ENCODE assay signal across 1 cellular context in genomic region chr1:44267438-44267837, GRCh38.
A peak's percentile ranks its signal among the peaks of the same experiment; 100 is the strongest.
TF ChIP-seq lines count a peak whose summit lies in the region.

No MANE protein-coding gene starts in this region.

TF ChIP-seq in HEK293, 187 proteins besides CTCF, POLR2A, EP300 and RAD21 (continued from another document and continues in another):
- no peak for TF ChIP-seq ZNF830 (tag by site-specific recombination; IDR thresholded peaks at IDR 0.05; ENCODE audit: low read depth)
- no peak for TF ChIP-seq SALL2 (tag by site-specific recombination; IDR thresholded peaks at IDR 0.05; ENCODE audit: borderline replicate concordance)
- no peak for TF ChIP-seq ZNF530 (tag by site-specific recombination; IDR thresholded peaks at IDR 0.05; ENCODE audit: low read depth)
- TF ChIP-seq KLF8 (tag by site-specific recombination; IDR thresholded peaks at IDR 0.05), result no peak
- TF ChIP-seq ZSCAN23 (tag by site-specific recombination; IDR thresholded peaks at IDR 0.05), result no peak
- TF ChIP-seq ZNF548 (tag by site-specific recombination; IDR thresholded peaks at IDR 0.05), result no peak
- TF ChIP-seq ZNF768 (tag by site-specific recombination; IDR thresholded peaks at IDR 0.05), result no peak
- no peak for TF ChIP-seq MEIS1 (CRISPR knock-in tag; IDR thresholded peaks at IDR 0.05; ENCODE audit: borderline replicate concordance)
- TF ChIP-seq ZNF274 (IDR thresholded peaks at IDR 0.05; ENCODE audit: low read length), result no peak
- TF ChIP-seq ZNF274 (tag by site-specific recombination; IDR thresholded peaks at IDR 0.05; ENCODE audit: borderline replicate concordance), result no peak
- no peak for TF ChIP-seq ZNF571 (tag by site-specific recombination; IDR thresholded peaks at IDR 0.05)
- no peak for TF ChIP-seq ZNF837 (tag by site-specific recombination; IDR thresholded peaks at IDR 0.05)
- no peak for TF ChIP-seq ZNF302 (tag by site-specific recombination; IDR thresholded peaks at IDR 0.05; ENCODE audit: low read depth)
- no peak for TF ChIP-seq ZNF266 (tag by site-specific recombination; IDR thresholded peaks at IDR 0.05; ENCODE audit: low read depth)
- TF ChIP-seq ZBTB44 (tag by site-specific recombination; IDR thresholded peaks at IDR 0.05), result peak; percentile 99
- TF ChIP-seq ZBTB26 (tag by site-specific recombination; optimal IDR thresholded peaks at IDR 0.05), result no peak
- peak; percentile 63; the same call in 1 of the 2 replicates for TF ChIP-seq MZF1 (tag by site-specific recombination; IDR thresholded peaks at IDR 0.05; ENCODE audit: borderline replicate concordance)
- TF ChIP-seq YY2 (tag by site-specific recombination; IDR thresholded peaks at IDR 0.05), result no peak
- peak; percentile 81 for TF ChIP-seq EGR2 (tag by site-specific recombination; IDR thresholded peaks at IDR 0.05; ENCODE audit: low read depth)
- no peak for TF ChIP-seq ZNF488 (tag by site-specific recombination; IDR thresholded peaks at IDR 0.05)
- no peak; the same call in 1 of the 2 replicates for TF ChIP-seq ZNF449 (tag by site-specific recombination; IDR thresholded peaks at IDR 0.05)
- TF ChIP-seq ZNF629 (tag by site-specific recombination; IDR thresholded peaks at IDR 0.05), result no peak
- peak; percentile 39; the same call in 1 of the 2 replicates for TF ChIP-seq KLF16 (tag by site-specific recombination; IDR thresholded peaks at IDR 0.05)
- peak; percentile 73 for TF ChIP-seq ZBTB20 (tag by site-specific recombination; IDR thresholded peaks at IDR 0.05)
- no peak for TF ChIP-seq ZNF280D (tag by site-specific recombination; IDR thresholded peaks at IDR 0.05)
- peak; percentile 74; the same call in 1 of the 2 replicates for TF ChIP-seq ZNF121 (tag by site-specific recombination; IDR thresholded peaks at IDR 0.05)
- TF ChIP-seq HOXA7 (CRISPR knock-in tag; IDR thresholded peaks at IDR 0.05; ENCODE audit: borderline replicate concordance), result no peak
- no peak for TF ChIP-seq ZNF354C (tag by site-specific recombination; IDR thresholded peaks at IDR 0.05; ENCODE audit: borderline replicate concordance, low read depth)
- TF ChIP-seq ZNF18 (tag by site-specific recombination; IDR thresholded peaks at IDR 0.05), result peak; percentile 95
- TF ChIP-seq ZNF10 (tag by site-specific recombination; IDR thresholded peaks at IDR 0.05), result no peak
- TF ChIP-seq ZNF621 (tag by site-specific recombination; IDR thresholded peaks at IDR 0.05), result no peak
- no peak for TF ChIP-seq REPIN1 (tag by site-specific recombination; IDR thresholded peaks at IDR 0.05; ENCODE audit: low read depth)
- TF ChIP-seq ZFP41 (tag by site-specific recombination; IDR thresholded peaks at IDR 0.05; ENCODE audit: borderline replicate concordance), result no peak
- no peak for TF ChIP-seq ZNF692 (tag by site-specific recombination; IDR thresholded peaks at IDR 0.05)
- TF ChIP-seq ZNF623 (tag by site-specific recombination; IDR thresholded peaks at IDR 0.05), result no peak
- no peak for TF ChIP-seq ZNF202 (tag by site-specific recombination; IDR thresholded peaks at IDR 0.05; ENCODE audit: borderline replicate concordance)
- TF ChIP-seq ZNF211 (tag by site-specific recombination; IDR thresholded peaks at IDR 0.05; ENCODE audit: low read depth), result no peak
- TF ChIP-seq KLF17 (tag by site-specific recombination; IDR thresholded peaks at IDR 0.05), result peak; percentile 98
- no peak for TF ChIP-seq ZNF24 (tag by site-specific recombination; IDR thresholded peaks at IDR 0.05)
- TF ChIP-seq ZNF2 (tag by site-specific recombination; IDR thresholded peaks at IDR 0.05), result no peak
- TF ChIP-seq ZNF311 (tag by site-specific recombination; IDR thresholded peaks at IDR 0.05; ENCODE audit: borderline replicate concordance), result no peak
- TF ChIP-seq ZNF174 (tag by site-specific recombination; IDR thresholded peaks at IDR 0.05), result no peak
- no peak for TF ChIP-seq ZNF148 (tag by site-specific recombination; IDR thresholded peaks at IDR 0.05; ENCODE audit: borderline replicate concordance)
- TF ChIP-seq ZNF555 (tag by site-specific recombination; conservative IDR thresholded peaks at IDR 0.05), result no peak
- no peak for TF ChIP-seq ZNF391 (tag by site-specific recombination; IDR thresholded peaks at IDR 0.05; ENCODE audit: borderline replicate concordance, low read depth)
- no peak for TF ChIP-seq ZNF704 (tag by site-specific recombination; IDR thresholded peaks at IDR 0.05)
- no peak for TF ChIP-seq MYNN (tag by site-specific recombination; IDR thresholded peaks at IDR 0.05; ENCODE audit: borderline replicate concordance)
- no peak for TF ChIP-seq GLI4 (tag by site-specific recombination; IDR thresholded peaks at IDR 0.05)
- peak; percentile 91 for TF ChIP-seq ZNF610 (tag by site-specific recombination; IDR thresholded peaks at IDR 0.05; ENCODE audit: borderline replicate concordance)
- no peak for TF ChIP-seq ZNF146 (tag by site-specific recombination; IDR thresholded peaks at IDR 0.05)
- TF ChIP-seq ZNF426 (tag by site-specific recombination; IDR thresholded peaks at IDR 0.05), result no peak
- no peak for TF ChIP-seq ZNF473 (tag by site-specific recombination; IDR thresholded peaks at IDR 0.05)
